ENCODE assay signal across 11 cellular contexts in genomic region chr10:96626795-96627194, GRCh38. TPM values are rescaled to one million over a fixed set of nuclear protein-coding genes. Genes with fewer than 3 reads are reported as not detected.
DNase-seq lines count a peak whose midpoint lies in the region; ATAC-seq, FAIRE-seq and TF ChIP-seq lines count a peak whose summit lies in the region.
"Had no signal": no experiment of that assay in that cellular context is flagged by ENCODE, and none has a peak within 500 bp of the region (broad histone marks: within the 10 kb centered on the region; RNA-seq: fewer than 3 reads in every experiment).

No MANE protein-coding gene starts in this region.

- no peaks in the 10 kb centered on the region for H3K27me3 Mint-ChIP-seq in activated T-cell treated with anti-CD3 and anti-CD28 coated beads, Interleukin-2, amount 50 U/mL, for 4 hours (ENCODE audit: low read depth)
- no peaks in the 10 kb centered on the region for H3K27me3 Mint-ChIP-seq in stimulated activated memory B cell treated with anti-CD40 and anti-IgM and Interleukin-4, amounts not matched to agents 10 μg/mL and 1 μg/mL and 100 μg/mL, for 72 hours

- no peaks in the 10 kb centered on the region for H3K9me3 Mint-ChIP-seq in activated T-cell treated with anti-CD3 and anti-CD28 coated beads, Interleukin-2, amount 50 U/mL, for 4 hours
- no peaks in the 10 kb centered on the region for H3K9me3 Mint-ChIP-seq in stimulated activated memory B cell treated with anti-CD40 and anti-IgM and Interleukin-4, amounts not matched to agents 10 μg/mL and 1 μg/mL and 100 μg/mL, for 72 hours

- no peaks in the 10 kb centered on the region for H3K79me1 ChIP-seq in H1 (ENCODE audit: low read depth, low read length)

- H2BK15ac ChIP-seq in H1 (ENCODE audit: low read length) = no peak overlapping the region

- TF ChIP-seq EP300 in H1 (IDR thresholded peaks at IDR 0.05; ENCODE audit: borderline replicate concordance in 1 of 2, low read depth in 2 of 2, low read length in 2 of 2) = no peak

- no peaks in the 10 kb centered on the region for H3K4me1 Mint-ChIP-seq in activated T-cell treated with anti-CD3 and anti-CD28 coated beads, Interleukin-2, amount 50 U/mL, for 4 hours (ENCODE audit: low read depth)
- no peaks in the 10 kb centered on the region for H3K4me1 Mint-ChIP-seq in stimulated activated memory B cell treated with anti-CD40 and anti-IgM and Interleukin-4, amounts not matched to agents 10 μg/mL and 1 μg/mL and 100 μg/mL, for 72 hours

- H3K23ac ChIP-seq in H1 (ENCODE audit: insufficient read length) = no peak overlapping the region

- DNase-seq in activated T-cell treated with anti-CD3 and anti-CD28 coated beads, Interleukin-2, amount 50 U/mL, for 4 hours = peak; percentile 7
- DNase-seq in activated T-cell treated with anti-CD3 and anti-CD28 coated beads for 4 hours (no peak), NCI-H69 (lab: John Stamatoyannopoulos, UW) (peak; percentile 23), H1 (ENCODE audit: low read depth in 1 of 2, low spot score in 2 of 2) (no peak), GM10266 (ENCODE audit: extremely low spot score) (no peak), superior temporal gyrus (ENCODE audit: extremely low spot score) (no peak)
- DNase-seq: amniotic stem cell, NCI-H2081, ovary had no signal

- H2BK12ac ChIP-seq in H1 (ENCODE audit: low read depth, low read length) = no peak overlapping the region

- no peak overlapping the region for H3K14ac ChIP-seq in H1 (ENCODE audit: insufficient read length)

- ATAC-seq in activated T-cell treated with anti-CD3 and anti-CD28 coated beads, Interleukin-2, amount 50 U/mL, for 4 hours = no peak
- ATAC-seq in stimulated activated memory B cell treated with anti-CD40 and anti-IgM and Interleukin-4, amounts not matched to agents 10 μg/mL and 1 μg/mL and 100 μg/mL, for 72 hours = no peak
- ATAC-seq in HG03175 (IDR thresholded peaks at IDR 0.05; ENCODE audit: unreplicated experiment) = no peak

- peak in 1 of 2 experiments; percentile 6; a peak in 2 of 4 replicates for TF ChIP-seq RAD21 in H1 (IDR thresholded peaks at IDR 0.05 in 1 of 2, conservative IDR thresholded peaks at IDR 0.05 in 1 of 2; ENCODE audit: low read depth in 2 of 2, low read length in 2 of 2)

- H3K4me2 ChIP-seq in H1 (ENCODE audit: insufficient read depth in 1 of 2, low read depth in 2 of 2, low read length in 2 of 2) = no peak overlapping the region

- TF ChIP-seq POLR2A in H1 (IDR thresholded peaks at IDR 0.05; ENCODE audit: control extremely low read depth in 1 of 2, low read depth in 2 of 2, low read length in 2 of 2) = no peak

- no peak overlapping the region for H2BK20ac ChIP-seq in H1 (ENCODE audit: low read length)

- no peak overlapping the region for H4K91ac ChIP-seq in H1 (replicated peaks; ENCODE audit: insufficient read length, low read length)

- H3K56ac ChIP-seq in H1 (replicated peaks; ENCODE audit: insufficient read length, low read depth, low read length) = no peak overlapping the region

- no peak overlapping the region for H2BK5ac ChIP-seq in H1 (ENCODE audit: low read depth, low read length)

- POLR2A ChIA-PET in H1 (lab: Charles Lee; ENCODE audit: partially characterized antibody) = interaction anchor here (1.1 kb wide), 1 partner anchor 22 kb away, joined by 3 read pairs; no protein-coding TSS in a partner anchor

- H3K23me2 ChIP-seq in H1 (ENCODE audit: low read depth, low read length) = no peaks in the 10 kb centered on the region

- H3K27ac ChIP-seq in H1 (ENCODE audit: low read depth, low read length) = no peak overlapping the region
- H3K27ac ChIP-seq: ovary had no signal

- 87% methylated on average over 5 of the region's 5 CpGs; no CpG with 5 or more reads in 1 of the 2 experiments for WGBS in H1 (ENCODE audit: extremely low coverage in 1 of 2, insufficient coverage in 1 of 2, insufficient read length in 1 of 2, insufficient replicate concordance in 2 of 2, low coverage in 1 of 2, low lambda C conversion rate in 2 of 2, missing lambda C conversion rate in 1 of 2), 2 experiments

- H2AK5ac ChIP-seq in H1 (ENCODE audit: low read depth, low read length) = no peak overlapping the region

- no peak overlapping the region for H3K4me3 Mint-ChIP-seq in activated T-cell treated with anti-CD3 and anti-CD28 coated beads, Interleukin-2, amount 50 U/mL, for 4 hours
- no peak overlapping the region for H3K4me3 Mint-ChIP-seq in stimulated activated memory B cell treated with anti-CD40 and anti-IgM and Interleukin-4, amounts not matched to agents 10 μg/mL and 1 μg/mL and 100 μg/mL, for 72 hours

- no peak overlapping the region for H3K4ac ChIP-seq in H1 (replicated peaks; ENCODE audit: insufficient read length, low read depth, low read length)

- no peak overlapping the region for H3K9ac ChIP-seq in H1 (replicated peaks in 1 of 4; ENCODE audit: extremely low read depth in 1 of 4, low read depth in 3 of 4, low read length in 3 of 4)

- no peak overlapping the region for H4K8ac ChIP-seq in H1 (ENCODE audit: extremely low read depth, insufficient read depth, low read length)

- H3K9me3 ChIP-seq in H1 (ENCODE audit: insufficient read depth in 2 of 2, low read depth in 1 of 2, low read length in 1 of 2) = no peaks in the 10 kb centered on the region
- H3K9me3 ChIP-seq: ovary had no signal

- no peak overlapping the region for H3K4me3 ChIP-seq in H1 (ENCODE audit: extremely low read depth in 1 of 4, insufficient read depth in 2 of 4, low read depth in 3 of 4, low read length in 4 of 4)
- H3K4me3 ChIP-seq: ovary had no signal

- H2AFZ ChIP-seq in H1 (ENCODE audit: low read length) = no peak overlapping the region

- no peaks in the 10 kb centered on the region for H3K36me3 ChIP-seq in H1 (ENCODE audit: control insufficient read depth in 2 of 4, insufficient read depth in 4 of 4, low read length in 3 of 4)
- H3K36me3 ChIP-seq: ovary had no signal

- H4K5ac ChIP-seq in H1 (ENCODE audit: insufficient read length, low read depth, low read length) = no peak overlapping the region

- no peak overlapping the region for H3K18ac ChIP-seq in H1 (ENCODE audit: extremely low read depth, low read length)

- no peak overlapping the region for H2BK120ac ChIP-seq in H1 (replicated peaks; ENCODE audit: low read depth, low read length)

- no peaks in the 10 kb centered on the region for H3K27me3 ChIP-seq in H1 (replicated peaks in 1 of 4; ENCODE audit: control insufficient read depth in 3 of 4, extremely low read depth in 1 of 4, insufficient read depth in 3 of 4, low read length in 3 of 4)
- H3K27me3 ChIP-seq: ovary had no signal

- H4K20me1 ChIP-seq in H1 (replicated peaks in 1 of 2; ENCODE audit: control insufficient read depth in 1 of 2, insufficient read depth in 2 of 2, low read length in 2 of 2) = no peaks in the 10 kb centered on the region

- TF ChIP-seq CTCF in H1 (IDR thresholded peaks at IDR 0.05; ENCODE audit: control extremely low read depth in 1 of 3, insufficient read depth in 1 of 3, low read depth in 1 of 3, low read length in 3 of 3) (peak in 1 of 3 experiments; percentile 42; a peak in 1 of 4 replicates), GM10266 (IDR thresholded peaks at IDR 0.05; ENCODE audit: control insufficient read depth, insufficient read depth, low read depth, missing control alignments) (no peak)

- H3K27ac Mint-ChIP-seq in stimulated activated memory B cell treated with anti-CD40 and anti-IgM and Interleukin-4, amounts not matched to agents 10 μg/mL and 1 μg/mL and 100 μg/mL, for 72 hours = peak overlapping the region; percentile 40

- H3K79me2 ChIP-seq in H1 (ENCODE audit: control insufficient read depth in 1 of 2, insufficient read depth in 2 of 2, low read length in 2 of 2) = no peaks in the 10 kb centered on the region

- CTCF ChIA-PET in H1 (lab: Charles Lee; ENCODE audit: partially characterized antibody) = interaction anchor here (0.8 kb wide), 1 partner anchor 21 kb away, joined by 3 read pairs; no protein-coding TSS in a partner anchor

- no peaks in the 10 kb centered on the region for H3K4me1 ChIP-seq in H1 (replicated peaks in 1 of 4; ENCODE audit: control insufficient read depth in 3 of 4, insufficient read depth in 4 of 4, low read length in 3 of 4)

- no peaks in the 10 kb centered on the region for H3K36me3 Mint-ChIP-seq in activated T-cell treated with anti-CD3 and anti-CD28 coated beads, Interleukin-2, amount 50 U/mL, for 4 hours (ENCODE audit: insufficient read depth)
- peaks cover 69% of the 10 kb centered on the region for H3K36me3 Mint-ChIP-seq in stimulated activated memory B cell treated with anti-CD40 and anti-IgM and Interleukin-4, amounts not matched to agents 10 μg/mL and 1 μg/mL and 100 μg/mL, for 72 hours

- FAIRE-seq in H1 (lab: Jason Lieb, UNC) = peak; percentile 69

TF ChIP-seq in H1, 55 proteins besides CTCF, POLR2A, EP300 and RAD21 (continues in another document):
- TF ChIP-seq SP2 (IDR thresholded peaks at IDR 0.05; ENCODE audit: low read length) = no peak
- TF ChIP-seq SP1 (IDR thresholded peaks at IDR 0.05; ENCODE audit: low read depth, low read length) = no peak
- TF ChIP-seq JUN (IDR thresholded peaks at IDR 0.05; ENCODE audit: low read depth, low read length) = no peak
- TF ChIP-seq CBX8 (IDR thresholded peaks at IDR 0.05; ENCODE audit: borderline replicate concordance, low read depth, low read length) = no peak
- TF ChIP-seq KDM1A (IDR thresholded peaks at IDR 0.05; ENCODE audit: borderline replicate concordance, low read length) = no peak
- TF ChIP-seq, protein P1, sequence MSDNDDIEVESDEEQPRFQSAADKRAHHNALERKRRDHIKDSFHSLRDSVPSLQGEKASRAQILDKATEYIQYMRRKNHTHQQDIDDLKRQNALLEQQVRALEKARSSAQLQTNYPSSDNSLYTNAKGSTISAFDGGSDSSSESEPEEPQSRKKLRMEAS (IDR thresholded peaks at IDR 0.05) = no peak
- TF ChIP-seq TAF7 (optimal IDR thresholded peaks at IDR 0.05; ENCODE audit: borderline replicate concordance, low read depth, low read length) = no peak
- no peak for TF ChIP-seq CHD2 (IDR thresholded peaks at IDR 0.05; ENCODE audit: low read length)

RNA-seq across cellular contexts. Expression of gene TM9SF3, which starts 40.0 kb away (rescaled TPM):
- 10 to 100 TPM; 92.8 to 96.5 (median 95.3) TPM for total RNA-seq in activated T-cell treated with anti-CD3 and anti-CD28 coated beads, Interleukin-2, amount 50 U/mL, for 4 hours
- 127 TPM in 2 replicates for total RNA-seq in H1 (2021; fragmentation: NEBNext Ultra II Directional; extraction: Animal tissue kit (Norgen Biotek cat#: 25700))
- polyA plus RNA-seq in H1 (2011; rRNA removed) = 60.8 and 123 TPM in 2 replicates
- 79.9 TPM for polyA plus RNA-seq in H1 (2011; cell fraction: cytosol; rRNA removed)
- 8.3 TPM for polyA plus RNA-seq in H1 (2011; cell fraction: nucleus; rRNA removed)
- 27.6 to 60.7 TPM (median 32.9 TPM) in 4 replicates for polyA plus RNA-seq in H1 (2012, experiment 1 of 2)
- 4.4 TPM for polyA plus RNA-seq in H1 (2012, experiment 2 of 2)
- polyA plus RNA-seq in H1 (2013, experiment 1 of 2) = 70.2 TPM
- polyA plus RNA-seq in H1 (2013, experiment 2 of 2) = 90.8 TPM
- 61.1 and 106 TPM in 2 replicates for polyA minus RNA-seq in H1 (2011; rRNA and poly(A)+ RNA removed)
- 49.4 TPM for polyA minus RNA-seq in H1 (2011; cell fraction: cytosol; rRNA and poly(A)+ RNA removed)
- polyA minus RNA-seq in H1 (2011; cell fraction: nucleus; rRNA and poly(A)+ RNA removed) = 67.5 TPM

Comparison
In these comparisons a context has a peak if more than half of its experiments do, and no peak if none do; other contexts are left out.
1. DNase-seq: peak in activated T-cell treated with anti-CD3 and anti-CD28 coated beads, Interleukin-2, amount 50 U/mL, for 4 hours (single experiment) and NCI-H69 (single experiment); none in activated T-cell treated with anti-CD3 and anti-CD28 coated beads for 4 hours (single experiment), H1 (0 of 2), GM10266 (single experiment) and superior temporal gyrus (single experiment).